1 cellular context compared by ENCODE assay signal in the genomic region with DNA sequence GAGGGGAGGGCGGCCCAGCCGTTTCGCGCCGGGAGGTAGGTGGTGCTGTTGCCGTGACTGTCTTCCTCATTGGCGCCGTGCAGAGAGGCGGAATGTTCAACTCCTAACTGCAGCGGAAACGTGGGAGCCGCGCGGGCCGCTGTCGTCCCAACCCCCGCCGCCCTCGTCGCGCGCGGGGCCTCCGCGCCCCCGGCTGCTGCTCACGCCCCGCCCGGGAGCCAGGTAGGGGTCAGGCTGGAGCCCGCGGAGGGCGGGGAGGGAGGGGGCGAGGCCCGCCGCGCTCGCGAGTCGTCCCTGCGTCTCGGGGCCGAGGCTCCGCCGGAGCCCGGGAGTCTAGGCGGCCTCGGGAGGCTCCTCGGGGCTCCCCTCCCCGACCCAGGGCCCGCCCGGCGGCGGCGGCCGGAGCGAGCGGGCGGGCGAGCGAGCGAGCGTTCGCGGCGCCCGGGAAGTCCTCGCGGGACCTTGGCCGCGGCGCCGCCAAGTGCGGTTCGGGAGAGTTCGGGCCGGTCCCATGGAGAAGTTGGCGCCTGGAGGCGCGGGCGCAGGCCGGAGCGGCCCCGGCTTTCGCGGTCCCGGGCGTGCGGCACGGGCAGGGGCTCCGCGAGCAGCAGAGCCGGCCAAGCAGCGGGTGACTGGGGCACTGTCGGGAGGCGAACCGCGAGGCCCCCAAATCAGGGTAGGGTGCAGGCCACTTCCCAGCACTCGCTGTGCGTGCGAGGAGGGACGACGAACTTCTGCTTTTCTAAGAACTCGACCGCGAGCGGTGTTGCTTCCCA.
TF ChIP-seq lines count a peak whose summit lies in the region.

A gene (plus strand): TSS at position 66 of the 776 bp plus-strand sequence. CDS start 15,186 bp downstream, outside the sequence.

TF ChIP-seq in HepG2, 621 proteins besides CTCF, POLR2A, EP300 and RAD21 (continued from another document and continues in another):
- TF ChIP-seq TRIM24 (CRISPR knock-in tag; IDR thresholded peaks at IDR 0.05) = peak; percentile 26; the same call in 1 of the 2 replicates
- TF ChIP-seq ZNF282 (IDR thresholded peaks at IDR 0.05; ENCODE audit: partially characterized antibody) = no peak
- peak; percentile 61 for TF ChIP-seq SP4 (CRISPR knock-in tag; IDR thresholded peaks at IDR 0.05)
- TF ChIP-seq ZNF329 (CRISPR knock-in tag; IDR thresholded peaks at IDR 0.05; ENCODE audit: low read depth) = peak; percentile 66; the same call in 1 of the 2 replicates
- peak; percentile 24; the same call in 1 of the 2 replicates for TF ChIP-seq KLF6 (CRISPR knock-in tag; IDR thresholded peaks at IDR 0.05)
- TF ChIP-seq, protein P1, sequence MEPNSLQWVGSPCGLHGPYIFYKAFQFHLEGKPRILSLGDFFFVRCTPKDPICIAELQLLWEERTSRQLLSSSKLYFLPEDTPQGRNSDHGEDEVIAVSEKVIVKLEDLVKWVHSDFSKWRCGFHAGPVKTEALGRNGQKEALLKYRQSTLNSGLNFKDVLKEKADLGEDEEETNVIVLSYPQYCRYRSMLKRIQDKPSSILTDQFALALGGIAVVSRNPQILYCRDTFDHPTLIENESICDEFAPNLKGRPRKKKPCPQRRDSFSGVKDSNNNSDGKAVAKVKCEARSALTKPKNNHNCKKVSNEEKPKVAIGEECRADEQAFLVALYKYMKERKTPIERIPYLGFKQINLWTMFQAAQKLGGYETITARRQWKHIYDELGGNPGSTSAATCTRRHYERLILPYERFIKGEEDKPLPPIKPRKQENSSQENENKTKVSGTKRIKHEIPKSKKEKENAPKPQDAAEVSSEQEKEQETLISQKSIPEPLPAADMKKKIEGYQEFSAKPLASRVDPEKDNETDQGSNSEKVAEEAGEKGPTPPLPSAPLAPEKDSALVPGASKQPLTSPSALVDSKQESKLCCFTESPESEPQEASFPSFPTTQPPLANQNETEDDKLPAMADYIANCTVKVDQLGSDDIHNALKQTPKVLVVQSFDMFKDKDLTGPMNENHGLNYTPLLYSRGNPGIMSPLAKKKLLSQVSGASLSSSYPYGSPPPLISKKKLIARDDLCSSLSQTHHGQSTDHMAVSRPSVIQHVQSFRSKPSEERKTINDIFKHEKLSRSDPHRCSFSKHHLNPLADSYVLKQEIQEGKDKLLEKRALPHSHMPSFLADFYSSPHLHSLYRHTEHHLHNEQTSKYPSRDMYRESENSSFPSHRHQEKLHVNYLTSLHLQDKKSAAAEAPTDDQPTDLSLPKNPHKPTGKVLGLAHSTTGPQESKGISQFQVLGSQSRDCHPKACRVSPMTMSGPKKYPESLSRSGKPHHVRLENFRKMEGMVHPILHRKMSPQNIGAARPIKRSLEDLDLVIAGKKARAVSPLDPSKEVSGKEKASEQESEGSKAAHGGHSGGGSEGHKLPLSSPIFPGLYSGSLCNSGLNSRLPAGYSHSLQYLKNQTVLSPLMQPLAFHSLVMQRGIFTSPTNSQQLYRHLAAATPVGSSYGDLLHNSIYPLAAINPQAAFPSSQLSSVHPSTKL (CRISPR knock-in tag; IDR thresholded peaks at IDR 0.05) = peak; percentile 21; the same call in 1 of the 2 replicates
- no peak for TF ChIP-seq TCF12 (IDR thresholded peaks at IDR 0.05)
- TF ChIP-seq TCF12 (CRISPR knock-in tag; IDR thresholded peaks at IDR 0.05) = no peak
- 0 out of 2 replicates have a peak, but pooled peaks have one; percentile 44 for TF ChIP-seq ZNF121 (CRISPR knock-in tag; IDR thresholded peaks at IDR 0.05)
- TF ChIP-seq ZBTB42 (CRISPR knock-in tag; IDR thresholded peaks at IDR 0.05) = 0 out of 2 replicates have a peak, but pooled peaks have one; percentile 72
- peak; percentile 22; the same call in 1 of the 2 replicates for TF ChIP-seq GATAD1 (CRISPR knock-in tag; IDR thresholded peaks at IDR 0.05)
- TF ChIP-seq HES4 (CRISPR knock-in tag; IDR thresholded peaks at IDR 0.05; ENCODE audit: borderline replicate concordance) = peak; percentile 88
- TF ChIP-seq, protein P2, sequence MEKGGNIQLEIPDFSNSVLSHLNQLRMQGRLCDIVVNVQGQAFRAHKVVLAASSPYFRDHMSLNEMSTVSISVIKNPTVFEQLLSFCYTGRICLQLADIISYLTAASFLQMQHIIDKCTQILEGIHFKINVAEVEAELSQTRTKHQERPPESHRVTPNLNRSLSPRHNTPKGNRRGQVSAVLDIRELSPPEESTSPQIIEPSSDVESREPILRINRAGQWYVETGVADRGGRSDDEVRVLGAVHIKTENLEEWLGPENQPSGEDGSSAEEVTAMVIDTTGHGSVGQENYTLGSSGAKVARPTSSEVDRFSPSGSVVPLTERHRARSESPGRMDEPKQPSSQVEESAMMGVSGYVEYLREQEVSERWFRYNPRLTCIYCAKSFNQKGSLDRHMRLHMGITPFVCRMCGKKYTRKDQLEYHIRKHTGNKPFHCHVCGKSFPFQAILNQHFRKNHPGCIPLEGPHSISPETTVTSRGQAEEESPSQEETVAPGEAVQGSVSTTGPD (CRISPR knock-in tag; IDR thresholded peaks at IDR 0.05) = no peak
- peak; percentile 30 for TF ChIP-seq AGO2 (optimal IDR thresholded peaks at IDR 0.05; ENCODE audit: low read depth, low read length)
- peak; percentile 75 for TF ChIP-seq SAP130 (CRISPR knock-in tag; IDR thresholded peaks at IDR 0.05; ENCODE audit: low read depth)
- TF ChIP-seq, protein P3, sequence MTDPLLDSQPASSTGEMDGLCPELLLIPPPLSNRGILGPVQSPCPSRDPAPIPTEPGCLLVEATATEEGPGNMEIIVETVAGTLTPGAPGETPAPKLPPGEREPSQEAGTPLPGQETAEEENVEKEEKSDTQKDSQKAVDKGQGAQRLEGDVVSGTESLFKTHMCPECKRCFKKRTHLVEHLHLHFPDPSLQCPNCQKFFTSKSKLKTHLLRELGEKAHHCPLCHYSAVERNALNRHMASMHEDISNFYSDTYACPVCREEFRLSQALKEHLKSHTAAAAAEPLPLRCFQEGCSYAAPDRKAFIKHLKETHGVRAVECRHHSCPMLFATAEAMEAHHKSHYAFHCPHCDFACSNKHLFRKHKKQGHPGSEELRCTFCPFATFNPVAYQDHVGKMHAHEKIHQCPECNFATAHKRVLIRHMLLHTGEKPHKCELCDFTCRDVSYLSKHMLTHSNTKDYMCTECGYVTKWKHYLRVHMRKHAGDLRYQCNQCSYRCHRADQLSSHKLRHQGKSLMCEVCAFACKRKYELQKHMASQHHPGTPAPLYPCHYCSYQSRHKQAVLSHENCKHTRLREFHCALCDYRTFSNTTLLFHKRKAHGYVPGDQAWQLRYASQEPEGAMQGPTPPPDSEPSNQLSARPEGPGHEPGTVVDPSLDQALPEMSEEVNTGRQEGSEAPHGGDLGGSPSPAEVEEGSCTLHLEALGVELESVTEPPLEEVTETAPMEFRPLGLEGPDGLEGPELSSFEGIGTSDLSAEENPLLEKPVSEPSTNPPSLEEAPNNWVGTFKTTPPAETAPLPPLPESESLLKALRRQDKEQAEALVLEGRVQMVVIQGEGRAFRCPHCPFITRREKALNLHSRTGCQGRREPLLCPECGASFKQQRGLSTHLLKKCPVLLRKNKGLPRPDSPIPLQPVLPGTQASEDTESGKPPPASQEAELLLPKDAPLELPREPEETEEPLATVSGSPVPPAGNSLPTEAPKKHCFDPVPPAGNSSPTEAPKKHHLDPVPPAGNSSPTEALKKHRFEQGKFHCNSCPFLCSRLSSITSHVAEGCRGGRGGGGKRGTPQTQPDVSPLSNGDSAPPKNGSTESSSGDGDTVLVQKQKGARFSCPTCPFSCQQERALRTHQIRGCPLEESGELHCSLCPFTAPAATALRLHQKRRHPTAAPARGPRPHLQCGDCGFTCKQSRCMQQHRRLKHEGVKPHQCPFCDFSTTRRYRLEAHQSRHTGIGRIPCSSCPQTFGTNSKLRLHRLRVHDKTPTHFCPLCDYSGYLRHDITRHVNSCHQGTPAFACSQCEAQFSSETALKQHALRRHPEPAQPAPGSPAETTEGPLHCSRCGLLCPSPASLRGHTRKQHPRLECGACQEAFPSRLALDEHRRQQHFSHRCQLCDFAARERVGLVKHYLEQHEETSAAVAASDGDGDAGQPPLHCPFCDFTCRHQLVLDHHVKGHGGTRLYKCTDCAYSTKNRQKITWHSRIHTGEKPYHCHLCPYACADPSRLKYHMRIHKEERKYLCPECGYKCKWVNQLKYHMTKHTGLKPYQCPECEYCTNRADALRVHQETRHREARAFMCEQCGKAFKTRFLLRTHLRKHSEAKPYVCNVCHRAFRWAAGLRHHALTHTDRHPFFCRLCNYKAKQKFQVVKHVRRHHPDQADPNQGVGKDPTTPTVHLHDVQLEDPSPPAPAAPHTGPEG (CRISPR knock-in tag; IDR thresholded peaks at IDR 0.05) = no peak; the same call in 1 of the 2 replicates
- TF ChIP-seq ZNF552 (CRISPR knock-in tag; IDR thresholded peaks at IDR 0.05; ENCODE audit: borderline replicate concordance) = 0 out of 2 replicates have a peak, but pooled peaks have one; percentile 27
- TF ChIP-seq, protein P4, sequence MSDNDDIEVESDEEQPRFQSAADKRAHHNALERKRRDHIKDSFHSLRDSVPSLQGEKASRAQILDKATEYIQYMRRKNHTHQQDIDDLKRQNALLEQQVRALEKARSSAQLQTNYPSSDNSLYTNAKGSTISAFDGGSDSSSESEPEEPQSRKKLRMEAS (IDR thresholded peaks at IDR 0.05) = peak; percentile 87
- TF ChIP-seq KMT2A (CRISPR knock-in tag; IDR thresholded peaks at IDR 0.05) = peak; percentile 43
- TF ChIP-seq ZNF230 (CRISPR knock-in tag; IDR thresholded peaks at IDR 0.05) = peak; percentile 53
- TF ChIP-seq, protein P5, sequence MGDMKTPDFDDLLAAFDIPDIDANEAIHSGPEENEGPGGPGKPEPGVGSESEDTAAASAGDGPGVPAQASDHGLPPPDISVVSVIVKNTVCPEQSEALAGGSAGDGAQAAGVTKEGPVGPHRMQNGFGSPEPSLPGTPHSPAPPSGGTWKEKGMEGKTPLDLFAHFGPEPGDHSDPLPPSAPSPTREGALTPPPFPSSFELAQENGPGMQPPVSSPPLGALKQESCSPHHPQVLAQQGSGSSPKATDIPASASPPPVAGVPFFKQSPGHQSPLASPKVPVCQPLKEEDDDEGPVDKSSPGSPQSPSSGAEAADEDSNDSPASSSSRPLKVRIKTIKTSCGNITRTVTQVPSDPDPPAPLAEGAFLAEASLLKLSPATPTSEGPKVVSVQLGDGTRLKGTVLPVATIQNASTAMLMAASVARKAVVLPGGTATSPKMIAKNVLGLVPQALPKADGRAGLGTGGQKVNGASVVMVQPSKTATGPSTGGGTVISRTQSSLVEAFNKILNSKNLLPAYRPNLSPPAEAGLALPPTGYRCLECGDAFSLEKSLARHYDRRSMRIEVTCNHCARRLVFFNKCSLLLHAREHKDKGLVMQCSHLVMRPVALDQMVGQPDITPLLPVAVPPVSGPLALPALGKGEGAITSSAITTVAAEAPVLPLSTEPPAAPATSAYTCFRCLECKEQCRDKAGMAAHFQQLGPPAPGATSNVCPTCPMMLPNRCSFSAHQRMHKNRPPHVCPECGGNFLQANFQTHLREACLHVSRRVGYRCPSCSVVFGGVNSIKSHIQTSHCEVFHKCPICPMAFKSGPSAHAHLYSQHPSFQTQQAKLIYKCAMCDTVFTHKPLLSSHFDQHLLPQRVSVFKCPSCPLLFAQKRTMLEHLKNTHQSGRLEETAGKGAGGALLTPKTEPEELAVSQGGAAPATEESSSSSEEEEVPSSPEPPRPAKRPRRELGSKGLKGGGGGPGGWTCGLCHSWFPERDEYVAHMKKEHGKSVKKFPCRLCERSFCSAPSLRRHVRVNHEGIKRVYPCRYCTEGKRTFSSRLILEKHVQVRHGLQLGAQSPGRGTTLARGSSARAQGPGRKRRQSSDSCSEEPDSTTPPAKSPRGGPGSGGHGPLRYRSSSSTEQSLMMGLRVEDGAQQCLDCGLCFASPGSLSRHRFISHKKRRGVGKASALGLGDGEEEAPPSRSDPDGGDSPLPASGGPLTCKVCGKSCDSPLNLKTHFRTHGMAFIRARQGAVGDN (CRISPR knock-in tag; IDR thresholded peaks at IDR 0.05) = peak; percentile 86
- TF ChIP-seq KAT2B (IDR thresholded peaks at IDR 0.05; ENCODE audit: borderline replicate concordance, low read depth, low read length) = no peak
- TF ChIP-seq, protein P6, sequence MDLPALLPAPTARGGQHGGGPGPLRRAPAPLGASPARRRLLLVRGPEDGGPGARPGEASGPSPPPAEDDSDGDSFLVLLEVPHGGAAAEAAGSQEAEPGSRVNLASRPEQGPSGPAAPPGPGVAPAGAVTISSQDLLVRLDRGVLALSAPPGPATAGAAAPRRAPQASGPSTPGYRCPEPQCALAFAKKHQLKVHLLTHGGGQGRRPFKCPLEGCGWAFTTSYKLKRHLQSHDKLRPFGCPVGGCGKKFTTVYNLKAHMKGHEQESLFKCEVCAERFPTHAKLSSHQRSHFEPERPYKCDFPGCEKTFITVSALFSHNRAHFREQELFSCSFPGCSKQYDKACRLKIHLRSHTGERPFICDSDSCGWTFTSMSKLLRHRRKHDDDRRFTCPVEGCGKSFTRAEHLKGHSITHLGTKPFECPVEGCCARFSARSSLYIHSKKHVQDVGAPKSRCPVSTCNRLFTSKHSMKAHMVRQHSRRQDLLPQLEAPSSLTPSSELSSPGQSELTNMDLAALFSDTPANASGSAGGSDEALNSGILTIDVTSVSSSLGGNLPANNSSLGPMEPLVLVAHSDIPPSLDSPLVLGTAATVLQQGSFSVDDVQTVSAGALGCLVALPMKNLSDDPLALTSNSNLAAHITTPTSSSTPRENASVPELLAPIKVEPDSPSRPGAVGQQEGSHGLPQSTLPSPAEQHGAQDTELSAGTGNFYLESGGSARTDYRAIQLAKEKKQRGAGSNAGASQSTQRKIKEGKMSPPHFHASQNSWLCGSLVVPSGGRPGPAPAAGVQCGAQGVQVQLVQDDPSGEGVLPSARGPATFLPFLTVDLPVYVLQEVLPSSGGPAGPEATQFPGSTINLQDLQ (CRISPR knock-in tag; IDR thresholded peaks at IDR 0.05) = peak; percentile 75; the same call in 1 of the 2 replicates
- no peak; the same call in 1 of the 2 replicates for TF ChIP-seq ZNF776 (CRISPR knock-in tag; IDR thresholded peaks at IDR 0.05)
- TF ChIP-seq NRL (CRISPR knock-in tag; IDR thresholded peaks at IDR 0.05; ENCODE audit: borderline replicate concordance) = peak; percentile 56; the same call in 1 of the 2 replicates
- TF ChIP-seq PLRG1 (conservative IDR thresholded peaks at IDR 0.05) = no peak
- TF ChIP-seq ETV6 (CRISPR knock-in tag; conservative IDR thresholded peaks at IDR 0.05) = 0 out of 2 replicates have a peak, but pooled peaks have one; percentile 28
- 0 out of 2 replicates have a peak, but pooled peaks have one; percentile 45 for TF ChIP-seq CENPT (CRISPR knock-in tag; IDR thresholded peaks at IDR 0.05; ENCODE audit: low read depth)
- peak; percentile 62 for TF ChIP-seq SALL1 (CRISPR knock-in tag; IDR thresholded peaks at IDR 0.05)
- peak; percentile 20; the same call in 1 of the 2 replicates for TF ChIP-seq YEATS4 (CRISPR knock-in tag; IDR thresholded peaks at IDR 0.05; ENCODE audit: borderline replicate concordance)
- peak; percentile 23; the same call in 1 of the 2 replicates for TF ChIP-seq ZNF749 (CRISPR knock-in tag; IDR thresholded peaks at IDR 0.05; ENCODE audit: borderline replicate concordance)
- TF ChIP-seq TAF1 (CRISPR knock-in tag; IDR thresholded peaks at IDR 0.05) = 0 out of 2 replicates have a peak, but pooled peaks have one; percentile 31
- TF ChIP-seq CHD2 (IDR thresholded peaks at IDR 0.05; ENCODE audit: low read depth, low read length) = peak; percentile 75
